15 cellular contexts compared by ENCODE assay signal in the genomic region with DNA sequence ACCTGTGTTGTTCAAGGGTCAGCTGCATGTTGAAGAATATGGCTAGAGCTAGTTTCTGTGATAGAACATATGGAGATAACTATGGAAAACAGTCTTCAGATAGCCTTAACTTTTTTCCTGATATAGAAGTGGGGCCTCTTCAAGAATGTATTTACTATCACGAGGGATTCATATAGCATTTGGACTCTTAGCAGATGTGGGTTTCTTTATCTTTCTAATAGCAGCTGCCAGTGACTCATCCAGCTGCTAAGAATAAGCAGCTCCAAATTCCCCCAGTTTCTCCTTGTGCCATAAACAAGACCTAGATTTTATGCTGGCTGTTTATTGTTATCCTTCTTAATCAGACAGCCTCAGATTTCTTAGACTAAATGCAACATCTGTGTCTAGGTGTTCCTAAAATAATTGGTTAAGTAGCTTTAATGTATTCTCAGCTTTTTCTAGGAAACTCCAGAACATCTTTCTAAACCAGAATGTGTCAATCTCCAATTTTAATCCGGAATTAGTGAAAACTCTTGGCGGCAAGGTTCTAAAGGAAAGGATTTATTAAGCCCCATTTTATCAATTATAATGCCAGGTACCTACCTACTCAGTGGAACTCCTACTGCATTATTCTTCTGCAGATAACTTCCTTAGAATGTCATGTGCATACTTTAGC.
DNase-seq lines count a peak whose midpoint lies in the region; ATAC-seq, FAIRE-seq and TF ChIP-seq lines count a peak whose summit lies in the region.
"Had no signal": no experiment of that assay in that cellular context is flagged by ENCODE, and none has a peak within 500 bp of the region (broad histone marks: within the 10 kb centered on the region; RNA-seq: fewer than 3 reads in every experiment).

No MANE protein-coding gene starts in this region.

- peak overlapping the region; percentile 34; the same call in 1 of the 2 replicates for H3K4me2 ChIP-seq in K562 (ENCODE audit: insufficient read depth, low read length)

- POLR2A ChIA-PET in K562 (lab: Yijun Ruan, JAX), result interaction anchor here (0.6 to 1.5 kb wide), 8 partner anchors 9 to 52 kb away, joined by 3 to 5 read pairs (median 3); no protein-coding TSS in a partner anchor

- no TSS peak for BruUV-seq in K562 (replicated peaks; lab: Mats Ljungman, UMichigan)

- ATAC-seq in K562, result peak; percentile 86
- ATAC-seq in HG03432 (IDR thresholded peaks at IDR 0.05; ENCODE audit: unreplicated experiment), result no peak
- no peak for ATAC-seq in GM21526 (IDR thresholded peaks at IDR 0.05; ENCODE audit: low FRiP score, unreplicated experiment)
- ATAC-seq: CD8-positive, alpha-beta T cell; HepG2; natural killer cell; stimulated activated effector memory CD8-positive, alpha-beta T cell treated with anti-CD3 and anti-CD28 coated beads, Interleukin-12 subunit alpha, Interleukin-12 subunit beta, amount 100 ng/mL, for 72 hours had no signal

- H3K9ac ChIP-seq in K562 (ENCODE audit: insufficient read depth in 1 of 2, low read depth in 2 of 2, low read length in 2 of 2), result no peak overlapping the region

- FAIRE-seq in K562 (lab: Jason Lieb, UNC), result peak; percentile 78
- FAIRE-seq: HepG2 had no signal

- H3K4me3 ChIP-seq in K562 (no peak overlapping the region), mesodermal cell (ENCODE audit: extremely low read depth, insufficient read depth, low read length, poor library complexity, severe bottlenecking) (no peak overlapping the region)

- peaks cover 4% of the 10 kb centered on the region for H3K9me1 ChIP-seq in K562 (ENCODE audit: control insufficient read depth, insufficient read depth, low read length)

- no peaks in the 10 kb centered on the region for H3K36me3 ChIP-seq in K562 (ENCODE audit: control insufficient read depth, insufficient read depth, low read length)
- H3K36me3 ChIP-seq in mesodermal cell (ENCODE audit: control insufficient read depth, insufficient read depth, low read length), result no peaks in the 10 kb centered on the region

- WGBS in K562 (ENCODE audit: insufficient coverage, low coverage, missing lambda C conversion rate), result 4% methylated on average over 3 of the region's 3 CpGs
- WGBS in mesodermal cell (ENCODE audit: insufficient coverage in 2 of 2), 2 experiments, result 83 to 92% methylated on average over 2 of the region's 3 CpGs

- H3K4me1 ChIP-seq in K562 (replicated peaks in 1 of 2; ENCODE audit: control insufficient read depth in 2 of 2, insufficient read depth in 2 of 2, low read length in 2 of 2), result peaks cover 10 to 28% of the 10 kb centered on the region in 2 experiments
- H3K4me1 ChIP-seq in mesodermal cell (ENCODE audit: control insufficient read depth, insufficient read depth, low read length, poor library complexity, severe bottlenecking), result peaks cover 21% of the 10 kb centered on the region

- in situ Hi-C loops in KBM-7 (cut with MboI; ENCODE audit: low pct_unique_long_range_greater_than_20kb, low sequenced_read_pairs), result no loop called here
- in situ Hi-C loops in K562 (cut with MboI), result no loop called here

- peak in 1 of 2 experiments; percentile 27; a peak in 2 of 4 replicates for TF ChIP-seq RAD21 in K562 (CRISPR knock-in tag; conservative IDR thresholded peaks at IDR 0.05 in 1 of 2, IDR thresholded peaks at IDR 0.05 in 1 of 2)

- CTCF ChIA-PET in K562 (lab: Yijun Ruan, JAX; ENCODE audit: low intra/inter-chr PET ratio), result interaction anchor here (1.1 kb wide), 1 partner anchor 105 kb away, joined by 3 read pairs; no protein-coding TSS in a partner anchor

- no peaks in the 10 kb centered on the region for H3K79me2 ChIP-seq in K562 (ENCODE audit: control insufficient read depth, insufficient read depth, low read length)

- DNase-seq in COLO829 (ENCODE audit: low spot score) (peak; percentile 15), KBM-7 (peak; percentile 13), K562 (ENCODE audit: extremely low read depth in 1 of 4, low spot score in 3 of 4) (peak; percentile 74 to 84 (median 77)), GM19238 (ENCODE audit: insufficient read length, low spot score) (no peak), NCI-H345 treated with DMSO at 0.1 percent for 48 hours (lab: John Stamatoyannopoulos, UW; ENCODE audit: unreplicated experiment) (no peak)
- DNase-seq: activated effector memory CD4-positive, alpha-beta T cell treated with Interleukin-2 at 50 U/mL for 16 hours; CD8-positive, alpha-beta T cell; natural killer cell; SHP77 treated with DMSO at 0.1 percent for 48 hours; stimulated activated CD4-positive, alpha-beta T cell treated with anti-CD3 and anti-CD28 coated beads, Interleukin-15, amount 100 ng/mL, for 24 hours had no signal

- no peak overlapping the region for H2AFZ ChIP-seq in K562 (ENCODE audit: low read depth, low read length)

- no peak for TF ChIP-seq CTCF in K562 (IDR thresholded peaks at IDR 0.05 in 2 of 3, conservative IDR thresholded peaks at IDR 0.05 in 1 of 3; ENCODE audit: insufficient read depth in 2 of 3, low read depth in 1 of 3, low read length in 3 of 3)

- H3K27ac ChIP-seq in K562 (ENCODE audit: extremely low read depth, low read depth, low read length) (peak overlapping the region; percentile 42; the same call in 2 of the 3 replicates), mesodermal cell (ENCODE audit: low read depth, low read length, severe bottlenecking) (peak overlapping the region; percentile 73)

- intact Hi-C loops in K562 (cut with micrococcal nuclease), result loop anchor here (1.0 kb wide), 1 partner anchor 53 kb away; no protein-coding TSS in a partner anchor

- no peaks in the 10 kb centered on the region for H4K20me1 ChIP-seq in K562 (replicated peaks; ENCODE audit: control insufficient read depth, insufficient read depth, low read length)

- H3K9me3 ChIP-seq in K562 (replicated peaks; ENCODE audit: control insufficient read depth, insufficient read depth, low read depth, low read length) (no peaks in the 10 kb centered on the region), mesodermal cell (ENCODE audit: control insufficient read depth, low read length) (no peaks in the 10 kb centered on the region)

- H3K27me3 ChIP-seq in K562 (ENCODE audit: control insufficient read depth in 2 of 2, insufficient read depth in 2 of 2, low read length in 2 of 2), result no peaks in the 10 kb centered on the region

- no peak for TF ChIP-seq POLR2A in K562 (conservative IDR thresholded peaks at IDR 0.05)

- TF ChIP-seq EP300 in K562 (IDR thresholded peaks at IDR 0.05; ENCODE audit: low read length), result peak; percentile 94

TF ChIP-seq in K562, 482 proteins besides CTCF, POLR2A, EP300 and RAD21 (continues in another document):
- TF ChIP-seq ERF (CRISPR knock-in tag; IDR thresholded peaks at IDR 0.05) (no peak), ZNF77 (CRISPR knock-in tag; IDR thresholded peaks at IDR 0.05) (no peak), ZNF583 (CRISPR knock-in tag; IDR thresholded peaks at IDR 0.05) (peak; percentile 63; the same call in 1 of the 2 replicates), CBFB (CRISPR knock-in tag; IDR thresholded peaks at IDR 0.05) (no peak), TBP (optimal IDR thresholded peaks at IDR 0.05; ENCODE audit: low read depth, low read length) (no peak), CEBPB (tag; IDR thresholded peaks at IDR 0.05) (no peak), SUPT5H (IDR thresholded peaks at IDR 0.05) (no peak), SNRNP70 (optimal IDR thresholded peaks at IDR 0.05; ENCODE audit: low read depth, low read length) (no peak)
- TF ChIP-seq, protein P1, sequence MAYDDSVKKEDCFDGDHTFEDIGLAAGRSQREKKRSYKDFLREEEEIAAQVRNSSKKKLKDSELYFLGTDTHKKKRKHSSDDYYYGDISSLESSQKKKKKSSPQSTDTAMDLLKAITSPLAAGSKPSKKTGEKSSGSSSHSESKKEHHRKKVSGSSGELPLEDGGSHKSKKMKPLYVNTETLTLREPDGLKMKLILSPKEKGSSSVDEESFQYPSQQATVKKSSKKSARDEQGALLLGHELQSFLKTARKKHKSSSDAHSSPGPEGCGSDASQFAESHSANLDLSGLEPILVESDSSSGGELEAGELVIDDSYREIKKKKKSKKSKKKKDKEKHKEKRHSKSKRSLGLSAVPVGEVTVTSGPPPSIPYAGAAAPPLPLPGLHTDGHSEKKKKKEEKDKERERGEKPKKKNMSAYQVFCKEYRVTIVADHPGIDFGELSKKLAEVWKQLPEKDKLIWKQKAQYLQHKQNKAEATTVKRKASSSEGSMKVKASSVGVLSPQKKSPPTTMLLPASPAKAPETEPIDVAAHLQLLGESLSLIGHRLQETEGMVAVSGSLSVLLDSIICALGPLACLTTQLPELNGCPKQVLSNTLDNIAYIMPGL (CRISPR knock-in tag; IDR thresholded peaks at IDR 0.05), result no peak
- TF ChIP-seq, protein P2, sequence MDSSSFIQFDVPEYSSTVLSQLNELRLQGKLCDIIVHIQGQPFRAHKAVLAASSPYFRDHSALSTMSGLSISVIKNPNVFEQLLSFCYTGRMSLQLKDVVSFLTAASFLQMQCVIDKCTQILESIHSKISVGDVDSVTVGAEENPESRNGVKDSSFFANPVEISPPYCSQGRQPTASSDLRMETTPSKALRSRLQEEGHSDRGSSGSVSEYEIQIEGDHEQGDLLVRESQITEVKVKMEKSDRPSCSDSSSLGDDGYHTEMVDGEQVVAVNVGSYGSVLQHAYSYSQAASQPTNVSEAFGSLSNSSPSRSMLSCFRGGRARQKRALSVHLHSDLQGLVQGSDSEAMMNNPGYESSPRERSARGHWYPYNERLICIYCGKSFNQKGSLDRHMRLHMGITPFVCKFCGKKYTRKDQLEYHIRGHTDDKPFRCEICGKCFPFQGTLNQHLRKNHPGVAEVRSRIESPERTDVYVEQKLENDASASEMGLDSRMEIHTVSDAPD (CRISPR knock-in tag; IDR thresholded peaks at IDR 0.05), result no peak
- TF ChIP-seq, protein P3, sequence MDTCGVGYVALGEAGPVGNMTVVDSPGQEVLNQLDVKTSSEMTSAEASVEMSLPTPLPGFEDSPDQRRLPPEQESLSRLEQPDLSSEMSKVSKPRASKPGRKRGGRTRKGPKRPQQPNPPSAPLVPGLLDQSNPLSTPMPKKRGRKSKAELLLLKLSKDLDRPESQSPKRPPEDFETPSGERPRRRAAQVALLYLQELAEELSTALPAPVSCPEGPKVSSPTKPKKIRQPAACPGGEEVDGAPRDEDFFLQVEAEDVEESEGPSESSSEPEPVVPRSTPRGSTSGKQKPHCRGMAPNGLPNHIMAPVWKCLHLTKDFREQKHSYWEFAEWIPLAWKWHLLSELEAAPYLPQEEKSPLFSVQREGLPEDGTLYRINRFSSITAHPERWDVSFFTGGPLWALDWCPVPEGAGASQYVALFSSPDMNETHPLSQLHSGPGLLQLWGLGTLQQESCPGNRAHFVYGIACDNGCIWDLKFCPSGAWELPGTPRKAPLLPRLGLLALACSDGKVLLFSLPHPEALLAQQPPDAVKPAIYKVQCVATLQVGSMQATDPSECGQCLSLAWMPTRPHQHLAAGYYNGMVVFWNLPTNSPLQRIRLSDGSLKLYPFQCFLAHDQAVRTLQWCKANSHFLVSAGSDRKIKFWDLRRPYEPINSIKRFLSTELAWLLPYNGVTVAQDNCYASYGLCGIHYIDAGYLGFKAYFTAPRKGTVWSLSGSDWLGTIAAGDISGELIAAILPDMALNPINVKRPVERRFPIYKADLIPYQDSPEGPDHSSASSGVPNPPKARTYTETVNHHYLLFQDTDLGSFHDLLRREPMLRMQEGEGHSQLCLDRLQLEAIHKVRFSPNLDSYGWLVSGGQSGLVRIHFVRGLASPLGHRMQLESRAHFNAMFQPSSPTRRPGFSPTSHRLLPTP (IDR thresholded peaks at IDR 0.05; ENCODE audit: borderline replicate concordance, extremely low read depth, insufficient read length), result no peak

Comparison
In these comparisons a context has a peak if more than half of its experiments do, and no peak if none do; other contexts are left out.
1. DNase-seq: peak in COLO829 (single experiment), KBM-7 (single experiment) and K562 (4 of 4); none in GM19238 (single experiment) and NCI-H345 treated with DMSO at 0.1 percent for 48 hours (single experiment).